8 cellular contexts compared by ENCODE assay signal in genomic region chr21:41369105-41369914, GRCh38. TPM values are rescaled to one million over a fixed set of nuclear protein-coding genes. Genes with fewer than 3 reads are reported as not detected.
A peak's percentile ranks its signal among the peaks of the same experiment; 100 is the strongest.
DNase-seq lines count a peak whose midpoint lies in the region; ATAC-seq and TF ChIP-seq lines count a peak whose summit lies in the region.

No MANE protein-coding gene starts in this region.

- H3K36me3 ChIP-seq in iPS-15b (ENCODE audit: control insufficient read depth, insufficient read depth, low read length), result no peaks in the 10 kb centered on the region

- TF ChIP-seq CTCF in AG10803 (conservative IDR thresholded peaks at IDR 0.05; ENCODE audit: low read length) (peak; percentile 21; the same call in 1 of the 2 replicates), GM20000 (IDR thresholded peaks at IDR 0.05; ENCODE audit: extremely low read depth, missing control alignments) (no peak)

- H3K9me3 Mint-ChIP-seq in activated naive CD4-positive, alpha-beta T cell treated with anti-CD3 and anti-CD28 coated beads for 36 hours, result no peaks in the 10 kb centered on the region

- H3K27me3 ChIP-seq in iPS-15b (ENCODE audit: control insufficient read depth, insufficient read depth, low read length), result peaks cover 6% of the 10 kb centered on the region

- CTCF ChIA-PET in activated naive CD4-positive, alpha-beta T cell treated with anti-CD3 and anti-CD28 coated beads for 36 hours (lab: Charles Lee), result interaction anchor here (0.8 to 2.3 kb wide), 8 partner anchors 10 to 86 kb away, joined by 3 to 11 read pairs (median 4); no protein-coding TSS in a partner anchor

- no peaks in the 10 kb centered on the region for H3K4me1 ChIP-seq in iPS-15b (ENCODE audit: control insufficient read depth, insufficient read depth, low read length)

- H3K4me3 Mint-ChIP-seq in activated naive CD4-positive, alpha-beta T cell treated with anti-CD3 and anti-CD28 coated beads for 36 hours, result peak overlapping the region; percentile 77

- intact Hi-C loops in activated naive CD4-positive, alpha-beta T cell treated with anti-CD3 and anti-CD28 coated beads for 36 hours (cut with micrococcal nuclease), result loop anchor here (1.0 to 10.0 kb wide), 3 partner anchors 87 to 1035 kb away; partner anchors contain the start of gene UBASH3A

- peak overlapping the region; percentile 90 for H3K27ac Mint-ChIP-seq in activated naive CD4-positive, alpha-beta T cell treated with anti-CD3 and anti-CD28 coated beads for 36 hours

- peak overlapping the region; percentile 27 for H3K4me3 ChIP-seq in AG10803 (ENCODE audit: low read length)
- peak overlapping the region; percentile 65 for H3K4me3 ChIP-seq in iPS-15b (ENCODE audit: low read depth, low read length)

- DNase-seq in AG10803 (ENCODE audit: low read depth) (peak; percentile 17), GM20000 (ENCODE audit: low spot score) (peak; percentile 68), NCI-H2227 treated with DMSO at 0.1 percent for 48 hours (lab: John Stamatoyannopoulos, UW) (peak; percentile 37), NCI-H446 (lab: John Stamatoyannopoulos, UW) (no peak)
- DNase-seq in activated naive CD4-positive, alpha-beta T cell treated with anti-CD3 and anti-CD28 coated beads for 36 hours, result peak; percentile 69
- DNase-seq in stimulated activated CD4-positive, alpha-beta T cell treated with anti-CD3 and anti-CD28 coated beads, Interleukin-4, amount 100 ng/mL, for 1 hour, result peak; percentile 36

- no peaks in the 10 kb centered on the region for H3K27me3 Mint-ChIP-seq in activated naive CD4-positive, alpha-beta T cell treated with anti-CD3 and anti-CD28 coated beads for 36 hours (ENCODE audit: low read depth)

- ATAC-seq in HG03159 (IDR thresholded peaks at IDR 0.05; ENCODE audit: unreplicated experiment), result no peak

- peaks cover 3% of the 10 kb centered on the region for H3K36me3 Mint-ChIP-seq in activated naive CD4-positive, alpha-beta T cell treated with anti-CD3 and anti-CD28 coated beads for 36 hours (ENCODE audit: low read depth)

- no peak overlapping the region for H3K9ac ChIP-seq in iPS-15b (ENCODE audit: low read depth, low read length)

- H3K4me1 Mint-ChIP-seq in activated naive CD4-positive, alpha-beta T cell treated with anti-CD3 and anti-CD28 coated beads for 36 hours (ENCODE audit: low read depth), result peaks cover 69% of the 10 kb centered on the region

- no peaks in the 10 kb centered on the region for H3K9me3 ChIP-seq in iPS-15b (ENCODE audit: control insufficient read depth, insufficient read depth, low read length)

RNA-seq across cellular contexts. Expression of gene MX2, which starts 7.5 kb away (rescaled TPM):
- total RNA-seq in activated naive CD4-positive, alpha-beta T cell treated with anti-CD3 and anti-CD28 coated beads for 36 hours, result 10 to 100 TPM; 32.5 to 33.4 TPM

RNA-seq across cellular contexts. Expression of gene FAM3B, which starts 52.7 kb away (rescaled TPM):
- total RNA-seq in activated naive CD4-positive, alpha-beta T cell treated with anti-CD3 and anti-CD28 coated beads for 36 hours, result not detected

RNA-seq across cellular contexts. Expression of gene MX1, which starts 56.7 kb away (rescaled TPM):
- 100 to 1,000 TPM; 138 to 145 TPM for total RNA-seq in activated naive CD4-positive, alpha-beta T cell treated with anti-CD3 and anti-CD28 coated beads for 36 hours

Comparison
In these comparisons a context has a peak if more than half of its experiments do, and no peak if none do; other contexts are left out.
1. DNase-seq: peak in AG10803 (single experiment), GM20000 (single experiment), NCI-H2227 treated with DMSO at 0.1 percent for 48 hours (single experiment), activated naive CD4-positive, alpha-beta T cell treated with anti-CD3 and anti-CD28 coated beads for 36 hours (single experiment) and stimulated activated CD4-positive, alpha-beta T cell treated with anti-CD3 and anti-CD28 coated beads, Interleukin-4, amount 100 ng/mL, for 1 hour (single experiment); none in NCI-H446 (0 of 2).